9 cellular contexts compared by ENCODE assay signal in genomic region chr2:102070058-102070642, GRCh38.
A peak's percentile ranks its signal among the peaks of the same experiment; 100 is the strongest.
DNase-seq lines count a peak whose midpoint lies in the region; ATAC-seq and TF ChIP-seq lines count a peak whose summit lies in the region.
"Had no signal": no experiment of that assay in that cellular context is flagged by ENCODE, and none has a peak within 500 bp of the region (broad histone marks: within the 10 kb centered on the region; RNA-seq: fewer than 3 reads in every experiment).

No MANE protein-coding gene starts in this region.

- TF ChIP-seq CTCF in Caco-2 (IDR thresholded peaks at IDR 0.05; ENCODE audit: insufficient read depth in 1 of 2, low read depth in 1 of 2, low read length in 1 of 2, severe bottlenecking in 1 of 2, unreplicated experiment in 1 of 2) (no peak), left ventricle myocardium inferior (IDR thresholded peaks at IDR 0.05; ENCODE audit: borderline replicate concordance) (peak; percentile 25), psoas muscle (IDR thresholded peaks at IDR 0.05) (no peak)

- H3K4me1 ChIP-seq in Caco-2 (peaks cover 21% of the 10 kb centered on the region), left ventricle myocardium inferior (peaks cover 52% of the 10 kb centered on the region), psoas muscle (peaks cover 42% of the 10 kb centered on the region)

- WGBS in psoas muscle, 3 donors = 11 to 12% (median 11%) methylated on average over 8 of the region's 8 CpGs

- H3K27ac ChIP-seq in left ventricle myocardium inferior (replicated peaks) (peak overlapping the region; percentile 82), psoas muscle (peak overlapping the region; percentile 95)

- H3K4me1 Mint-ChIP-seq in Caco-2 (ENCODE audit: low read depth, unreplicated experiment) = peaks cover 23% of the 10 kb centered on the region
- peaks cover 4% of the 10 kb centered on the region for H3K4me1 Mint-ChIP-seq in activated CD4-positive, alpha-beta T cell treated with anti-CD3 and anti-CD28 coated beads, Interleukin-2, amount 10 ng/mL, durations not matched to agents 24 days and 14 days
- peaks cover 9% of the 10 kb centered on the region for H3K4me1 Mint-ChIP-seq in activated CD4-positive, alpha-beta T cell treated with anti-CD3 and anti-CD28 coated beads for 36 hours

- H3K36me3 ChIP-seq in Caco-2 (ENCODE audit: control insufficient read depth, insufficient read depth, low read length) = no peaks in the 10 kb centered on the region; the same call in 1 of the 2 replicates
- H3K36me3 ChIP-seq in left ventricle myocardium inferior = no peaks in the 10 kb centered on the region
- no peaks in the 10 kb centered on the region for H3K36me3 ChIP-seq in psoas muscle (ENCODE audit: insufficient read depth in 1 of 2, low read depth in 1 of 2)

- POLR2A ChIA-PET in Caco-2 (lab: Charles Lee) = no interaction called here
- POLR2A ChIA-PET in activated CD4-positive, alpha-beta T cell treated with anti-CD3 and anti-CD28 coated beads for 36 hours (lab: Charles Lee) = no interaction called here

- H3K36me3 Mint-ChIP-seq in Caco-2 (ENCODE audit: insufficient read depth, unreplicated experiment) = peaks cover 11% of the 10 kb centered on the region
- H3K36me3 Mint-ChIP-seq in activated CD4-positive, alpha-beta T cell treated with anti-CD3 and anti-CD28 coated beads, Interleukin-2, amount 10 ng/mL, durations not matched to agents 24 days and 14 days (ENCODE audit: low read depth) = no peaks in the 10 kb centered on the region
- H3K36me3 Mint-ChIP-seq in activated CD4-positive, alpha-beta T cell treated with anti-CD3 and anti-CD28 coated beads for 36 hours (ENCODE audit: low read depth) = no peaks in the 10 kb centered on the region

- H3K27ac Mint-ChIP-seq in Caco-2 (ENCODE audit: unreplicated experiment) = peak overlapping the region; percentile 54
- no peak overlapping the region for H3K27ac Mint-ChIP-seq in activated CD4-positive, alpha-beta T cell treated with anti-CD3 and anti-CD28 coated beads, Interleukin-2, amount 10 ng/mL, durations not matched to agents 24 days and 14 days
- H3K27ac Mint-ChIP-seq in activated CD4-positive, alpha-beta T cell treated with anti-CD3 and anti-CD28 coated beads for 36 hours = no peak overlapping the region
- H3K27ac Mint-ChIP-seq: activated naive CD4-positive, alpha-beta T cell treated with anti-CD3 and anti-CD28 coated beads, Interleukin-2, amount 50 U/mL, for 72 hours had no signal

- peak in 1 of 2 experiments; percentile 26 for DNase-seq in Caco-2
- DNase-seq in amniotic epithelial cell (ENCODE audit: low read depth) = peak; percentile 85
- peak; percentile 92 for DNase-seq in left ventricle myocardium inferior
- DNase-seq in psoas muscle = peak; percentile 90 to 96
- no peak for DNase-seq in activated CD4-positive, alpha-beta T cell treated with anti-CD3 and anti-CD28 coated beads, Interleukin-2, amount 10 ng/mL, durations not matched to agents 24 days and 14 days
- no peak for DNase-seq in dermis blood vessel endothelial cell
- no peak for DNase-seq in activated CD4-positive, alpha-beta T cell treated with anti-CD3 and anti-CD28 coated beads for 36 hours

- H3K4me3 ChIP-seq in Caco-2 (ENCODE audit: low read depth, low read length) (no peak overlapping the region), left ventricle myocardium inferior (peak overlapping the region; percentile 21), psoas muscle (peak overlapping the region; percentile 66)

- CTCF ChIA-PET in Caco-2 (lab: Charles Lee) = no interaction called here
- CTCF ChIA-PET in activated CD4-positive, alpha-beta T cell treated with anti-CD3 and anti-CD28 coated beads for 36 hours (lab: Charles Lee) = interaction anchor here (1.0 kb wide), 1 partner anchor 64 kb away, joined by 3 read pairs; no protein-coding TSS in a partner anchor

- H3K27me3 ChIP-seq in Caco-2 (replicated peaks; ENCODE audit: control insufficient read depth, insufficient read depth, low read length) (no peaks in the 10 kb centered on the region), left ventricle myocardium inferior (ENCODE audit: low read depth) (no peaks in the 10 kb centered on the region), psoas muscle (ENCODE audit: insufficient read depth in 3 of 3, low read length in 2 of 3) (no peaks in the 10 kb centered on the region)

- no peaks in the 10 kb centered on the region for H3K27me3 Mint-ChIP-seq in Caco-2 (ENCODE audit: insufficient read depth, unreplicated experiment)
- peaks cover 5% of the 10 kb centered on the region for H3K27me3 Mint-ChIP-seq in activated CD4-positive, alpha-beta T cell treated with anti-CD3 and anti-CD28 coated beads, Interleukin-2, amount 10 ng/mL, durations not matched to agents 24 days and 14 days
- no peaks in the 10 kb centered on the region for H3K27me3 Mint-ChIP-seq in activated CD4-positive, alpha-beta T cell treated with anti-CD3 and anti-CD28 coated beads for 36 hours

- no TSS peak for BruUV-seq in Caco-2 (replicated peaks; lab: Mats Ljungman, UMichigan)

- H3K9me3 Mint-ChIP-seq in Caco-2 (ENCODE audit: unreplicated experiment) = peaks cover 14% of the 10 kb centered on the region
- peaks cover 4% of the 10 kb centered on the region for H3K9me3 Mint-ChIP-seq in activated CD4-positive, alpha-beta T cell treated with anti-CD3 and anti-CD28 coated beads, Interleukin-2, amount 10 ng/mL, durations not matched to agents 24 days and 14 days
- no peaks in the 10 kb centered on the region for H3K9me3 Mint-ChIP-seq in activated CD4-positive, alpha-beta T cell treated with anti-CD3 and anti-CD28 coated beads for 36 hours (ENCODE audit: low read depth)

- peaks cover 5% of the 10 kb centered on the region; the same call in 1 of the 2 replicates for H3K9me3 ChIP-seq in Caco-2
- H3K9me3 ChIP-seq in left ventricle myocardium inferior (replicated peaks) = no peaks in the 10 kb centered on the region
- peaks cover 3% of the 10 kb centered on the region for H3K9me3 ChIP-seq in psoas muscle

- intact Hi-C loops in Caco-2 (cut with micrococcal nuclease; ENCODE audit: unreplicated experiment) = no loop called here
- intact Hi-C loops in left ventricle myocardium inferior (cut with micrococcal nuclease) = no loop called here
- intact Hi-C loops in psoas muscle (cut with DNase I) = loop anchor here in 1 of 2 donors (2.0 kb wide), 1 partner anchor 73 kb away; the partner anchor contains the start of gene IL1R1
- intact Hi-C loops in activated CD4-positive, alpha-beta T cell treated with anti-CD3 and anti-CD28 coated beads, Interleukin-2, amount 10 ng/mL, durations not matched to agents 24 days and 14 days (cut with micrococcal nuclease) = no loop called here
- intact Hi-C loops in activated CD4-positive, alpha-beta T cell treated with anti-CD3 and anti-CD28 coated beads for 36 hours (cut with DNase I, micrococcal nuclease) = no loop called here

- no peak overlapping the region for H3K4me3 Mint-ChIP-seq in Caco-2 (ENCODE audit: unreplicated experiment)
- H3K4me3 Mint-ChIP-seq in activated CD4-positive, alpha-beta T cell treated with anti-CD3 and anti-CD28 coated beads, Interleukin-2, amount 10 ng/mL, durations not matched to agents 24 days and 14 days = no peak overlapping the region
- no peak overlapping the region for H3K4me3 Mint-ChIP-seq in activated CD4-positive, alpha-beta T cell treated with anti-CD3 and anti-CD28 coated beads for 36 hours

- ATAC-seq in psoas muscle (peak; percentile 85 to 95 (median 91)), HG03175 (IDR thresholded peaks at IDR 0.05; ENCODE audit: unreplicated experiment) (no peak)
- no peak for ATAC-seq in activated CD4-positive, alpha-beta T cell treated with anti-CD3 and anti-CD28 coated beads for 36 hours
- ATAC-seq: activated naive CD4-positive, alpha-beta T cell treated with anti-CD3 and anti-CD28 coated beads, Interleukin-2, amount 50 U/mL, for 72 hours had no signal

Comparison
In these comparisons a context has a peak if more than half of its experiments do, and no peak if none do; other contexts are left out.
1. DNase-seq: peak in amniotic epithelial cell (single experiment), left ventricle myocardium inferior (single experiment) and psoas muscle (2 of 2); none in activated CD4-positive, alpha-beta T cell treated with anti-CD3 and anti-CD28 coated beads, Interleukin-2, amount 10 ng/mL, durations not matched to agents 24 days and 14 days (single experiment), dermis blood vessel endothelial cell (single experiment) and activated CD4-positive, alpha-beta T cell treated with anti-CD3 and anti-CD28 coated beads for 36 hours (single experiment).
2. ATAC-seq: peak in psoas muscle (4 of 4); none in HG03175 (single experiment) and activated CD4-positive, alpha-beta T cell treated with anti-CD3 and anti-CD28 coated beads for 36 hours (single experiment).